In genomic region chr6:15818044-15818443, GRCh38 we compare ENCODE assay signal across 1 cellular context.
TF ChIP-seq lines count a peak whose summit lies in the region.

No MANE protein-coding gene starts in this region.

TF ChIP-seq in GM23338, 12 proteins besides CTCF, POLR2A, EP300 and RAD21 (continued from another document):
- no peak for TF ChIP-seq ZNF462 (CRISPR knock-in tag; IDR thresholded peaks at IDR 0.05)
